24 cellular contexts compared by ENCODE assay signal in genomic region chr1:56920551-56920950, GRCh38. TPM values are rescaled to one million over a fixed set of nuclear protein-coding genes. Genes with fewer than 3 reads are reported as not detected.
DNase-seq lines count a peak whose midpoint lies in the region; ATAC-seq and TF ChIP-seq lines count a peak whose summit lies in the region.
"Had no signal": no experiment of that assay in that cellular context is flagged by ENCODE, and none has a peak within 500 bp of the region (broad histone marks: within the 10 kb centered on the region; RNA-seq: fewer than 3 reads in every experiment).

No MANE protein-coding gene starts in this region.

- peak; percentile 43 for ATAC-seq in left lobe of liver
- ATAC-seq: naive thymus-derived CD8-positive, alpha-beta T cell; Panc1 had no signal

- peak; percentile 5 to 33 for DNase-seq in NCI-H446 (lab: John Stamatoyannopoulos, UW)
- DNase-seq in NCI-H446 treated with DMSO at 0.1 percent for 48 hours (lab: John Stamatoyannopoulos, UW): no peak
- DNase-seq in cardiac fibroblast (ENCODE audit: low read depth in 2 of 2): peak; percentile 59 to 65
- DNase-seq in left lobe of liver (ENCODE audit: low spot score): no peak
- DNase-seq in glomerular visceral epithelial cell (ENCODE audit: extremely low spot score): no peak
- DNase-seq in stimulated activated CD4-positive, alpha-beta T cell treated with anti-CD3 and anti-CD28 coated beads, Interleukin-1b, Interleukin-23, amount 100 ng/mL, for 48 hours: no peak
- DNase-seq in globus pallidus (ENCODE audit: low spot score): no peak
- no peak for DNase-seq in stimulated activated CD4-positive, alpha-beta T cell treated with anti-CD3 and anti-CD28 coated beads, Interleukin-2, amount 100 ng/mL, for 48 hours
- DNase-seq: activated B cell treated with CpG ODN at 0.5 μM for 24 hours; activated CD4-positive, alpha-beta T cell treated with anti-CD3 and anti-CD28 coated beads, Interleukin-2, amount 50 U/mL, for 4 hours; activated CD8-positive, alpha-beta memory T cell treated with anti-CD3 and anti-CD28 coated beads, Interleukin-2, amount 50 U/mL, for 4 hours; KBM-7; left ventricle myocardium inferior; naive thymus-derived CD8-positive, alpha-beta T cell; NCI-H1436; NCI-H2107; NK-92 treated with Interleukin-12 subunit alpha and Interleukin-12 subunit beta, amount 100 ng/mL, for 24 hours; ovary; SHP77 treated with DMSO at 0.1 percent for 48 hours; T-helper 9 cell had no signal

- H3K4me3 ChIP-seq in cardiac fibroblast (replicated peaks in 1 of 2; ENCODE audit: low read depth in 2 of 2, low read length in 2 of 2): no peak overlapping the region
- H3K4me3 ChIP-seq: cardiac muscle cell, left ventricle myocardium inferior, ovary, right atrium auricular region had no signal

- TF ChIP-seq CTCF in cardiac fibroblast (IDR thresholded peaks at IDR 0.05; ENCODE audit: low read depth, low read length): no peak

RNA-seq across cellular contexts. Expression of gene C8B, which starts 45.3 kb away (rescaled TPM):
- 288 TPM for total RNA-seq in left lobe of liver
- total RNA-seq: activated B cell treated with CpG ODN at 0.5 μM for 24 hours; cardiac muscle cell; left ventricle myocardium inferior; mesothelial cell of epicardium; naive thymus-derived CD8-positive, alpha-beta T cell; right atrium auricular region had no signal

Comparison
In these comparisons a context has a peak if more than half of its experiments do, and no peak if none do; other contexts are left out.
1. DNase-seq: peak in NCI-H446 (2 of 2) and cardiac fibroblast (2 of 2); none in NCI-H446 treated with DMSO at 0.1 percent for 48 hours (single experiment), left lobe of liver (single experiment), glomerular visceral epithelial cell (single experiment), stimulated activated CD4-positive, alpha-beta T cell treated with anti-CD3 and anti-CD28 coated beads, Interleukin-1b, Interleukin-23, amount 100 ng/mL, for 48 hours (single experiment), globus pallidus (single experiment) and stimulated activated CD4-positive, alpha-beta T cell treated with anti-CD3 and anti-CD28 coated beads, Interleukin-2, amount 100 ng/mL, for 48 hours (0 of 2).